In genomic region chr18:46859855-46860254, GRCh38 we compare ENCODE assay signal across 15 cellular contexts. TPM values are rescaled to one million over a fixed set of nuclear protein-coding genes. Genes with fewer than 3 reads are reported as not detected.
DNase-seq lines count a peak whose midpoint lies in the region; ATAC-seq, FAIRE-seq and TF ChIP-seq lines count a peak whose summit lies in the region.
"Had no signal": no experiment of that assay in that cellular context is flagged by ENCODE, and none has a peak within 500 bp of the region (broad histone marks: within the 10 kb centered on the region; RNA-seq: fewer than 3 reads in every experiment).

No MANE protein-coding gene starts in this region.

- TF ChIP-seq CTCF in uterus (IDR thresholded peaks at IDR 0.05), result no peak

- no peaks in the 10 kb centered on the region for H3K36me3 ChIP-seq in uterus

- H3K4me3 ChIP-seq in uterus, result no peak overlapping the region

- DNase-seq in GM12891 (ENCODE audit: insufficient read length, low spot score) (peak; percentile 8), globus pallidus (ENCODE audit: low spot score) (peak; percentile 3), uterus (no peak), OCI-M2 (lab: John Stamatoyannopoulos, UW; ENCODE audit: unreplicated experiment) (no peak), A172 (ENCODE audit: low spot score) (no peak), NOMO-1 (lab: John Stamatoyannopoulos, UW; ENCODE audit: unreplicated experiment in 2 of 2) (no peak)
- DNase-seq: activated T-cell treated with anti-CD3 and anti-CD28 coated beads, Interleukin-2, amount 50 U/mL, for 48 hours; cerebellar nuclear complex; mammary epithelial cell; NCI-H146; right cardiac atrium had no signal

- FAIRE-seq in GM12891 (lab: Jason Lieb, UNC), result no peak
- FAIRE-seq: frontal cortex, TTC549 had no signal

- no peaks in the 10 kb centered on the region for H3K4me1 ChIP-seq in uterus

- ATAC-seq in GM21576 (IDR thresholded peaks at IDR 0.05; ENCODE audit: unreplicated experiment) (peak; percentile 58), HG03565 (IDR thresholded peaks at IDR 0.05; ENCODE audit: unreplicated experiment) (peak; percentile 48)
- ATAC-seq: right cardiac atrium had no signal

- intact Hi-C loops in uterus (cut with DNase I; ENCODE audit: low total_unique reads), result no loop called here

- TF ChIP-seq POLR2A in GM12891 (IDR thresholded peaks at IDR 0.05; ENCODE audit: low read depth, low read length), result no peak
- no peak for TF ChIP-seq POLR2A in uterus (IDR thresholded peaks at IDR 0.05)

- H3K27me3 ChIP-seq in uterus, result no peaks in the 10 kb centered on the region

- H3K9me3 ChIP-seq in uterus, result no peaks in the 10 kb centered on the region

- no peak overlapping the region for H3K27ac ChIP-seq in uterus

TF ChIP-seq in GM12891, 5 proteins besides CTCF, POLR2A, EP300 and RAD21:
- peak; percentile 87 for TF ChIP-seq SPI1 (IDR thresholded peaks at IDR 0.05; ENCODE audit: low read depth, low read length)
- TF ChIP-seq TAF1 (IDR thresholded peaks at IDR 0.05; ENCODE audit: low read depth, low read length), result no peak
- TF ChIP-seq PAX5 (IDR thresholded peaks at IDR 0.05; ENCODE audit: insufficient read depth, low read length, severe bottlenecking), result no peak
- no peak for TF ChIP-seq POLR2AphosphoS5 (IDR thresholded peaks at IDR 0.05; ENCODE audit: low read depth, low read length)

RNA-seq across cellular contexts. Expression of gene PIAS2, which starts 57.5 kb away (rescaled TPM):
- polyA plus RNA-seq in GM12891 (2012; ENCODE audit: low read depth, missing spikeins), result 7.4 TPM
- 10 to 100 TPM; 13.1 to 68.6 (median 34.8) TPM for total RNA-seq in uterus
- 17.5 and 18.8 TPM in 2 replicates for total RNA-seq in A172 (2014; rRNA removed; shearing (Covaris generic))

RNA-seq across cellular contexts. Expression of gene KATNAL2, which starts 57.5 kb away (rescaled TPM):
- 2.1 TPM for polyA plus RNA-seq in GM12891 (2012; ENCODE audit: low read depth, missing spikeins)
- 10 to 100 TPM in 1 of 4 donors, 1 to 10 TPM in 2, not detected in 1; 2.8 to 14.3 (median 3.6) TPM for total RNA-seq in uterus
- 3.7 and 5.1 TPM in 2 replicates for total RNA-seq in A172 (2014; rRNA removed; shearing (Covaris generic))

Comparison
In these comparisons a context has a peak if more than half of its experiments do, and no peak if none do; other contexts are left out.
1. DNase-seq: peak in GM12891 (single experiment) and globus pallidus (single experiment); none in uterus (0 of 2), OCI-M2 (single experiment), A172 (single experiment) and NOMO-1 (0 of 2).